ENCODE assay signal across 13 cellular contexts in the genomic region with DNA sequence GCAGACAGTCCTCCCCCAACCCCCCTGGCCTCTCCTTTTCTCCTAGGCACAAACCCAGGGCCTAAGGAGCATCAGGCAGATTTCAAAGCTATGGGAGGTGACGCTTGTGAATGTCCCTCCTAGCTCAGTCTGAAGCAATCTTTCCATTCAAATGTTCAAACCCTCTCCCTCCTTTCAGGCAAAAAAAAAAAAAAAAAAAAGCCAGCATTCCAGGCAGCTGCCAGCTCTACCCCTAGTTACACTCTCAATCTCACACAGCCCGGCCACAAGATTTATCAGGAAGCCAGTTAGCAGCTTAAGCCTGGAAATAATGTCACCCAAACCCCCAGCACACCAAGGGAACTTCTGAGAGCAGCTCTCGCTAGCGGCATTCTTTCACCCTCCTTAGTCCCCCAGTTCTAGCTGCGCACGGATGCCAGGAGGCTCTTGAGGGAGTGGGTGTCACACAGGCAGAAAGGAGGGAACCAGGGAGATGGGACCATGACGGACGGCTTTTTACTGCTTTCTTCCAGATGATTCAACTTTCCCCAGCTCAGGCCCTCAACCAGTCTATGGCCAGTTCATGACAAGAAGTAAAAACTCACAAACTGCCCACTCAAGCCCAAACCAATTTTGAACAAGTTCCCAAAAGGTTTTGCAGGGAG. TPM values are rescaled to one million over a fixed set of nuclear protein-coding genes. Genes with fewer than 3 reads are reported as not detected.
A peak's percentile ranks its signal among the peaks of the same experiment; 100 is the strongest.
DNase-seq lines count a peak whose midpoint lies in the region; ATAC-seq and TF ChIP-seq lines count a peak whose summit lies in the region.
"Had no signal": no experiment of that assay in that cellular context is flagged by ENCODE, and none has a peak within 500 bp of the region (broad histone marks: within the 10 kb centered on the region; RNA-seq: fewer than 3 reads in every experiment).

No MANE protein-coding gene starts in this region.

- TF ChIP-seq EP300 in transverse colon (IDR thresholded peaks at IDR 0.05; ENCODE audit: low read depth) (no peak), ovary (IDR thresholded peaks at IDR 0.05) (no peak)

- in situ Hi-C loops in transverse colon (cut with MboI; ENCODE audit: low pct_ligation_motif_present in 1 of 4, low pct_unique_long_range_greater_than_20kb in 1 of 4, low sequenced_read_pairs in 3 of 4) = no loop called here

- no peak overlapping the region for H3K4me3 ChIP-seq in cardiac muscle cell
- H3K4me3 ChIP-seq in transverse colon = no peak overlapping the region
- H3K4me3 ChIP-seq in ovary = no peak overlapping the region
- H3K4me3 ChIP-seq: body of pancreas, heart left ventricle, mucosa of descending colon had no signal

- TF ChIP-seq CTCF in cardiac muscle cell (IDR thresholded peaks at IDR 0.05; ENCODE audit: low read depth, low read length) = no peak
- TF ChIP-seq CTCF in mesothelial cell of epicardium (IDR thresholded peaks at IDR 0.05; ENCODE audit: unreplicated experiment) = no peak
- no peak for TF ChIP-seq CTCF in transverse colon (IDR thresholded peaks at IDR 0.05)
- no peak for TF ChIP-seq CTCF in ovary (IDR thresholded peaks at IDR 0.05)

- H3K27ac ChIP-seq in cardiac muscle cell (peak overlapping the region; percentile 96), transverse colon (peak overlapping the region in 3 of 4 donors; percentile 10 to 32 (median 23)), ovary (no peak overlapping the region)
- H3K27ac ChIP-seq: body of pancreas had no signal

- H3K36me3 Mint-ChIP-seq in mesothelial cell of epicardium = peaks cover 2% of the 10 kb centered on the region

- H3K27me3 ChIP-seq in cardiac muscle cell (no peaks in the 10 kb centered on the region), transverse colon (no peaks in the 10 kb centered on the region), ovary (no peaks in the 10 kb centered on the region)
- H3K27me3 ChIP-seq: body of pancreas, heart left ventricle had no signal

- DNase-seq in cardiac muscle cell (ENCODE audit: low read depth in 1 of 2, low spot score in 1 of 2) (peak; percentile 65 to 71), left ventricle myocardium superior (no peak), astrocyte of the hippocampus (ENCODE audit: low read depth, low spot score) (peak; percentile 87), mesothelial cell of epicardium (ENCODE audit: low spot score in 2 of 2, unreplicated experiment in 2 of 2) (no peak), transverse colon (no peak), ovary (no peak), NCI-H1930 (lab: John Stamatoyannopoulos, UW) (no peak), putamen (ENCODE audit: low spot score) (no peak)
- DNase-seq: activated CD4-positive, alpha-beta T cell treated with anti-CD3 and anti-CD28 coated beads for 48 hours; body of pancreas; NCI-H1092 treated with DMSO at 0.1 percent for 48 hours had no signal

- H3K27me3 Mint-ChIP-seq in mesothelial cell of epicardium (ENCODE audit: low read depth) = no peaks in the 10 kb centered on the region

- H3K9me3 ChIP-seq in cardiac muscle cell (ENCODE audit: low read depth) = no peaks in the 10 kb centered on the region
- no peaks in the 10 kb centered on the region for H3K9me3 ChIP-seq in transverse colon
- no peaks in the 10 kb centered on the region for H3K9me3 ChIP-seq in ovary
- H3K9me3 ChIP-seq: body of pancreas, heart left ventricle, mucosa of descending colon had no signal

- peaks cover 46% of the 10 kb centered on the region for H3K4me1 ChIP-seq in cardiac muscle cell (ENCODE audit: low read depth)
- peaks cover 23 to 83% (median 51%) of the 10 kb centered on the region in 4 donors for H3K4me1 ChIP-seq in transverse colon
- H3K4me1 ChIP-seq in ovary (ENCODE audit: insufficient read depth) = peaks cover 35% of the 10 kb centered on the region

- intact Hi-C loops in left ventricle myocardium superior (cut with micrococcal nuclease) (no loop called here), transverse colon (cut with DNase I; ENCODE audit: low total_unique reads) (no loop called here), ovary (cut with DNase I) (loop anchor here in 3 of 4 donors (5.0 to 10.0 kb wide), 3 partner anchors 37 to 129 kb away; no protein-coding TSS in a partner anchor)

- H3K36me3 ChIP-seq in cardiac muscle cell = no peaks in the 10 kb centered on the region
- peaks cover 0 to 4% (median 0%) of the 10 kb centered on the region in 4 donors for H3K36me3 ChIP-seq in transverse colon
- no peaks in the 10 kb centered on the region for H3K36me3 ChIP-seq in ovary

- H3K9me3 Mint-ChIP-seq in mesothelial cell of epicardium = no peaks in the 10 kb centered on the region

- H3K4me3 Mint-ChIP-seq in mesothelial cell of epicardium = peak overlapping the region; percentile 8

- WGBS in transverse colon (ENCODE audit: low coverage in 1 of 2), 2 donors = 74 to 80% methylated on average over 1 to 8 of the region's 8 CpGs
- 50 to 57% (median 54%) methylated on average over 8 of the region's 8 CpGs for WGBS in ovary, 3 donors

- no peak for ATAC-seq in left ventricle myocardium superior
- ATAC-seq: body of pancreas, heart left ventricle, mucosa of descending colon had no signal

- peaks cover 61% of the 10 kb centered on the region for H3K4me1 Mint-ChIP-seq in mesothelial cell of epicardium

- no peak for TF ChIP-seq POLR2A in transverse colon (IDR thresholded peaks at IDR 0.05)
- TF ChIP-seq POLR2A in ovary (IDR thresholded peaks at IDR 0.05) = no peak

- H3K27ac Mint-ChIP-seq in mesothelial cell of epicardium = peak overlapping the region; percentile 89

RNA-seq across cellular contexts. Expression of gene SH3GL1, which starts 6.3 kb away (rescaled TPM):
- total RNA-seq in cardiac muscle cell (87.2 and 97.9 TPM in 2 replicates), left ventricle myocardium superior (19.1 TPM), mesothelial cell of epicardium (89.9 to 91.7 TPM (median 90.1 TPM) in 3 replicates), transverse colon (10 to 100 TPM; 16.5 to 63.2 (median 34.2) TPM), ovary (10 to 100 TPM; 20.5 to 88.6 (median 68.3) TPM)
- polyA plus RNA-seq in cardiac muscle cell (92.6 and 92.8 TPM in 2 replicates), ovary (10 to 100 TPM in 1 of 2 donors, 1 to 10 TPM in 1; 6.9 to 57.5 TPM)

RNA-seq across cellular contexts. Expression of gene CHAF1A, which starts 8.4 kb away (rescaled TPM):
- 15.3 and 20.0 TPM in 2 replicates for total RNA-seq in cardiac muscle cell
- polyA plus RNA-seq in cardiac muscle cell = 19.7 and 38.9 TPM in 2 replicates
- 7.2 TPM for total RNA-seq in left ventricle myocardium superior
- 30.9 to 35.1 TPM (median 33.1 TPM) in 3 replicates for total RNA-seq in mesothelial cell of epicardium
- total RNA-seq in transverse colon = 10 to 100 TPM in 2 of 4 donors, 1 to 10 TPM in 2; 8.5 to 28.9 (median 11.1) TPM
- total RNA-seq in ovary = 10 to 100 TPM in 1 of 7 donors, 1 to 10 TPM in 6; 4.7 to 10.4 (median 7.5) TPM
- polyA plus RNA-seq in ovary = 1 to 10 TPM; 7.3 to 8.6 TPM

RNA-seq across cellular contexts. Expression of gene MPND, which starts 50.7 kb away (rescaled TPM):
- 14.4 and 19.8 TPM in 2 replicates for total RNA-seq in cardiac muscle cell
- 19.2 and 24.3 TPM in 2 replicates for polyA plus RNA-seq in cardiac muscle cell
- 19.2 TPM for total RNA-seq in left ventricle myocardium superior
- total RNA-seq in mesothelial cell of epicardium = 34.6 to 42.4 TPM (median 42.2 TPM) in 3 replicates
- 10 to 100 TPM; 16.5 to 96.5 (median 33.7) TPM for total RNA-seq in transverse colon
- 10 to 100 TPM in 5 of 7 donors, 1 to 10 TPM in 2; 5.2 to 31.1 (median 20.3) TPM for total RNA-seq in ovary
- 10 to 100 TPM in 1 of 2 donors, 1 to 10 TPM in 1; 2.4 to 14.5 TPM for polyA plus RNA-seq in ovary

RNA-seq across cellular contexts. Expression of gene STAP2, which starts 55.4 kb away (rescaled TPM):
- 12.3 and 18.0 TPM in 2 replicates for total RNA-seq in cardiac muscle cell
- 18.7 and 20.3 TPM in 2 replicates for polyA plus RNA-seq in cardiac muscle cell
- 4.2 TPM for total RNA-seq in left ventricle myocardium superior
- total RNA-seq in mesothelial cell of epicardium = 74.0 to 79.4 TPM (median 75.3 TPM) in 3 replicates
- 100 to 1,000 TPM; 146 to 680 (median 245) TPM for total RNA-seq in transverse colon
- total RNA-seq in ovary = 10 to 100 TPM; 10.3 to 32.5 (median 17.5) TPM
- 10 to 100 TPM in 1 of 2 donors, 1 to 10 TPM in 1; 9.7 to 18.8 TPM for polyA plus RNA-seq in ovary

Comparison
In these comparisons a context has a peak if more than half of its experiments do, and no peak if none do; other contexts are left out.
1. DNase-seq: peak in cardiac muscle cell (2 of 2) and astrocyte of the hippocampus (single experiment); none in left ventricle myocardium superior (single experiment), mesothelial cell of epicardium (0 of 2), transverse colon (single experiment), ovary (0 of 5), NCI-H1930 (0 of 2) and putamen (single experiment).
2. H3K27ac ChIP-seq: peak in cardiac muscle cell (single experiment) and transverse colon (3 of 4); none in ovary (0 of 2).
3. intact Hi-C loops: an anchor here in ovary (5.0 to 10.0 kb wide); none called in left ventricle myocardium superior and transverse colon.